In the genomic region with DNA sequence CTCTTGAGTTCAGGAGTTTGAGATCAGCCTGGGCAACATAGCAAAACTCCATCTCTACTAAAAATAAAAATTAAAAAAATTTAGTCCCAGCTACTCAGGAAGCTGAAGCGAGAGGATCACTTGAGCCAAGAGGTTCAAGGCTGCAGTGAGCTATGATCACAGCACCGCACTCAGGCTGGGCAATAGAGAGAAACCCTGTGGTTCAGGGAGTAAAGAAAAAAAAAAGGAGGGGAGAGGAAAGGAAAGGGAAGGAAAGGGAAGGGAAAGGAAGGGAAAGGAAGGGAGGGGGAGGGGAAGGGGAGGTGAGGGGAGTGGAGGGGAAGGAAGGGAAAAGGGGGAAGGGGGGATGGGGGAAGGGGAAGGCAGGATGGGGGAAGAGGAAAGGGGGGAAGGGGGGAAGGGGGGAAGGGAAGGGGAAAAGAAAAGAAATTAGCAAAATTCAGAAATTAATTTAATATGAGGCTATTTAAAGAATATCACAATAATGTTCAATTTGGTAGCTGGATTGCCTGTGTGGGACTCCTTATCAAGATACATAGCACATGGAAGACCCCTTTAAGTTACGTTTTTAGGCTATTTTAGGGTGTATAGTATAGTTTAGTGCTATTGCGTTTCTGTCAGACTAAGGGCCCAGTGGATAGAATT, we compare ENCODE assay signal across 29 cellular contexts.
"Had no signal": no experiment of that assay in that cellular context is flagged by ENCODE, and none has a peak within 500 bp of the region (broad histone marks: within the 10 kb centered on the region; RNA-seq: fewer than 3 reads in every experiment).

No MANE protein-coding gene starts in this region.

- DNase-seq: colonic mucosa; cortex of kidney; dermis blood vessel endothelial cell; dorsolateral prefrontal cortex; effector CD4-positive, alpha-beta T cell; effector CD8-positive, alpha-beta T cell; effector memory CD4-positive, alpha-beta T cell; effector memory CD8-positive, alpha-beta T cell; endodermal cell; erythroblast; esophagus squamous epithelium; foreskin fibroblast; foreskin keratinocyte; foreskin melanocyte; gastrocnemius medialis; glutamatergic neuron; head of caudate nucleus; heart left ventricle; heart right ventricle had no signal

- FAIRE-seq: colon, endometrium, endothelial cell of umbilical vein, frontal cortex had no signal

- H3K9me3 Mint-ChIP-seq: dendritic cell treated with granulocyte-macrophage colony-stimulating factor and Interleukin-4, amounts not matched to agents 40 ng/mL and 50 ng/mL, for 4 days; endodermal cell had no signal

- H3K27ac ChIP-seq: colonic mucosa, coronary artery, dorsolateral prefrontal cortex, epithelial cell of prostate, esophagus muscularis mucosa, esophagus squamous epithelium, foreskin keratinocyte, gastrocnemius medialis, gastroesophageal sphincter, heart left ventricle, heart right ventricle had no signal

- H3K4me1 ChIP-seq: colonic mucosa, esophagus muscularis mucosa, esophagus squamous epithelium, foreskin keratinocyte, gastrocnemius medialis, gastroesophageal sphincter, heart left ventricle, heart right ventricle had no signal

- H3K27ac Mint-ChIP-seq: dendritic cell treated with granulocyte-macrophage colony-stimulating factor and Interleukin-4, amounts not matched to agents 40 ng/mL and 50 ng/mL, for 4 days; effector memory CD8-positive, alpha-beta T cell; endodermal cell had no signal

- H3K36me3 ChIP-seq: colonic mucosa, esophagus muscularis mucosa, esophagus squamous epithelium, gastrocnemius medialis, gastroesophageal sphincter, heart left ventricle, heart right ventricle had no signal

- H3K27me3 Mint-ChIP-seq: dendritic cell treated with granulocyte-macrophage colony-stimulating factor and Interleukin-4, amounts not matched to agents 40 ng/mL and 50 ng/mL, for 4 days; effector memory CD8-positive, alpha-beta T cell had no signal

- H3K9me3 ChIP-seq: colonic mucosa, esophagus muscularis mucosa, esophagus squamous epithelium, gastrocnemius medialis, gastroesophageal sphincter, heart left ventricle, heart right ventricle had no signal

- H3K4me3 Mint-ChIP-seq: dendritic cell treated with granulocyte-macrophage colony-stimulating factor and Interleukin-4, amounts not matched to agents 40 ng/mL and 50 ng/mL, for 4 days; effector memory CD8-positive, alpha-beta T cell; endodermal cell had no signal

- H3K4me3 ChIP-seq: colonic mucosa, coronary artery, dorsolateral prefrontal cortex, esophagus muscularis mucosa, esophagus squamous epithelium, gastrocnemius medialis, gastroesophageal sphincter, heart left ventricle, heart right ventricle had no signal

- ATAC-seq: effector memory CD8-positive, alpha-beta T cell; esophagus mucosa; foreskin keratinocyte; gastrocnemius medialis; gastroesophageal sphincter; heart left ventricle; heart right ventricle had no signal

- H3K27me3 ChIP-seq: colonic mucosa, esophagus muscularis mucosa, esophagus squamous epithelium, foreskin keratinocyte, gastrocnemius medialis, gastroesophageal sphincter, heart left ventricle, heart right ventricle had no signal
